Comparison of ENCODE assay signal across 20 cellular contexts in genomic region chr14:96368534-96368933, GRCh38. TPM values are rescaled to one million over a fixed set of nuclear protein-coding genes. Genes with fewer than 3 reads are reported as not detected.
DNase-seq lines count a peak whose midpoint lies in the region; ATAC-seq, FAIRE-seq and TF ChIP-seq lines count a peak whose summit lies in the region.
"Had no signal": no experiment of that assay in that cellular context is flagged by ENCODE, and none has a peak within 500 bp of the region (broad histone marks: within the 10 kb centered on the region; RNA-seq: fewer than 3 reads in every experiment).

No MANE protein-coding gene starts in this region.

- no peak for TF ChIP-seq RAD21 in K562 (CRISPR knock-in tag; conservative IDR thresholded peaks at IDR 0.05 in 1 of 2, IDR thresholded peaks at IDR 0.05 in 1 of 2)

- TF ChIP-seq CTCF in GM23338 (conservative IDR thresholded peaks at IDR 0.05; ENCODE audit: low read depth in 2 of 2) (no peak), K562 (IDR thresholded peaks at IDR 0.05 in 2 of 3, conservative IDR thresholded peaks at IDR 0.05 in 1 of 3; ENCODE audit: insufficient read depth in 2 of 3, low read depth in 1 of 3, low read length in 3 of 3) (no peak), nephron progenitor cell (IDR thresholded peaks at IDR 0.05) (no peak), WERI-Rb-1 (IDR thresholded peaks at IDR 0.05; ENCODE audit: low read depth, low read length) (no peak)

- peaks cover 25% of the 10 kb centered on the region for H3K4me1 Mint-ChIP-seq in GM23338
- peaks cover 36% of the 10 kb centered on the region for H3K4me1 Mint-ChIP-seq in nephron progenitor cell
- peaks cover 25% of the 10 kb centered on the region for H3K4me1 Mint-ChIP-seq in activated naive CD8-positive, alpha-beta T cell treated with anti-CD3 and anti-CD28 coated beads for 36 hours
- H3K4me1 Mint-ChIP-seq in activated naive CD4-positive, alpha-beta T cell treated with anti-CD3 and anti-CD28 coated beads, Interleukin-2, amount 10 ng/mL, durations not matched to agents 7 days and 5 days, result peaks cover 25% of the 10 kb centered on the region

- no peak overlapping the region for H3K9ac ChIP-seq in K562 (ENCODE audit: insufficient read depth in 1 of 2, low read depth in 2 of 2, low read length in 2 of 2)

- in situ Hi-C loops in K562 (cut with MboI) (no loop called here), ACHN (cut with HindIII; ENCODE audit: low pct_ligation_motif_present, low pct_unique_long_range_greater_than_20kb, low sequenced_read_pairs) (no loop called here)

- H3K4me1 ChIP-seq in GM23338 (ENCODE audit: insufficient read depth) (peaks cover 6% of the 10 kb centered on the region), K562 (replicated peaks in 1 of 2; ENCODE audit: control insufficient read depth in 2 of 2, insufficient read depth in 2 of 2, low read length in 2 of 2) (peaks cover 3 to 24% of the 10 kb centered on the region in 2 experiments)

- H3K79me2 ChIP-seq in GM23338 (replicated peaks; ENCODE audit: insufficient read depth) (peaks cover 96% of the 10 kb centered on the region), K562 (ENCODE audit: control insufficient read depth, insufficient read depth, low read length) (peaks cover 85% of the 10 kb centered on the region)

- FAIRE-seq in K562 (lab: Jason Lieb, UNC), result peak; percentile 78
- FAIRE-seq: D721Med had no signal

- no TSS peak for BruUV-seq in K562 (replicated peaks; lab: Mats Ljungman, UMichigan)

- no peaks in the 10 kb centered on the region for H3K27me3 Mint-ChIP-seq in GM23338 (ENCODE audit: insufficient read depth, low read depth, poor library complexity)
- H3K27me3 Mint-ChIP-seq in nephron progenitor cell (ENCODE audit: low read depth, poor library complexity), result no peaks in the 10 kb centered on the region
- H3K27me3 Mint-ChIP-seq in activated naive CD8-positive, alpha-beta T cell treated with anti-CD3 and anti-CD28 coated beads for 36 hours, result no peaks in the 10 kb centered on the region
- H3K27me3 Mint-ChIP-seq in activated naive CD4-positive, alpha-beta T cell treated with anti-CD3 and anti-CD28 coated beads, Interleukin-2, amount 10 ng/mL, durations not matched to agents 7 days and 5 days, result no peaks in the 10 kb centered on the region

- H3F3A ChIP-seq in GM23338 (replicated peaks; ENCODE audit: low read depth), result no peaks in the 10 kb centered on the region

- peak overlapping the region; percentile 17; the same call in 1 of the 2 replicates for H3K4me3 ChIP-seq in GM23338
- H3K4me3 ChIP-seq in K562, result no peak overlapping the region
- H3K4me3 ChIP-seq in WERI-Rb-1 (ENCODE audit: low read depth, low read length), result no peak overlapping the region

- TF ChIP-seq EP300 in K562 (IDR thresholded peaks at IDR 0.05; ENCODE audit: low read length), result no peak

- H3K27ac Mint-ChIP-seq in GM23338 (peak overlapping the region; percentile 5), nephron progenitor cell (peak overlapping the region; percentile 84)
- no peak overlapping the region for H3K27ac Mint-ChIP-seq in activated naive CD8-positive, alpha-beta T cell treated with anti-CD3 and anti-CD28 coated beads for 36 hours
- no peak overlapping the region for H3K27ac Mint-ChIP-seq in activated naive CD4-positive, alpha-beta T cell treated with anti-CD3 and anti-CD28 coated beads, Interleukin-2, amount 10 ng/mL, durations not matched to agents 7 days and 5 days

- H3K9me2 ChIP-seq in GM23338 (ENCODE audit: insufficient read depth), result no peaks in the 10 kb centered on the region

- intact Hi-C loops in K562 (cut with micrococcal nuclease), result no loop called here

- no peaks in the 10 kb centered on the region for H3K9me1 ChIP-seq in K562 (ENCODE audit: control insufficient read depth, insufficient read depth, low read length)

- WGBS in K562 (ENCODE audit: insufficient coverage, low coverage, missing lambda C conversion rate), result 38% methylated on average over 1 of the region's 1 CpG

- CTCF ChIA-PET in K562 (lab: Yijun Ruan, JAX; ENCODE audit: low intra/inter-chr PET ratio), result no interaction called here
- CTCF ChIA-PET in activated naive CD4-positive, alpha-beta T cell treated with anti-CD3 and anti-CD28 coated beads, Interleukin-2, amount 10 ng/mL, durations not matched to agents 7 days and 5 days (lab: Charles Lee), result no interaction called here

- H3K9me3 ChIP-seq in K562 (replicated peaks; ENCODE audit: control insufficient read depth, insufficient read depth, low read depth, low read length) (no peaks in the 10 kb centered on the region), WERI-Rb-1 (ENCODE audit: severe bottlenecking) (no peaks in the 10 kb centered on the region)

- H4K20me1 ChIP-seq in GM23338 (replicated peaks; ENCODE audit: insufficient read depth) (peaks cover 18% of the 10 kb centered on the region), K562 (replicated peaks; ENCODE audit: control insufficient read depth, insufficient read depth, low read length) (0 out of 2 replicates have a peak, but pooled peaks cover 3% of the 10 kb centered on the region)

- H3K36me3 ChIP-seq in GM23338 (ENCODE audit: insufficient read depth) (no peaks in the 10 kb centered on the region), K562 (ENCODE audit: control insufficient read depth, insufficient read depth, low read length) (no peaks in the 10 kb centered on the region), WERI-Rb-1 (peaks cover 6% of the 10 kb centered on the region)

- H3K36me3 Mint-ChIP-seq in GM23338 (ENCODE audit: low read depth), result peaks cover 14% of the 10 kb centered on the region
- H3K36me3 Mint-ChIP-seq in nephron progenitor cell (ENCODE audit: low read depth), result peaks cover 28% of the 10 kb centered on the region
- H3K36me3 Mint-ChIP-seq in activated naive CD8-positive, alpha-beta T cell treated with anti-CD3 and anti-CD28 coated beads for 36 hours, result peaks cover 18% of the 10 kb centered on the region
- H3K36me3 Mint-ChIP-seq in activated naive CD4-positive, alpha-beta T cell treated with anti-CD3 and anti-CD28 coated beads, Interleukin-2, amount 10 ng/mL, durations not matched to agents 7 days and 5 days, result peaks cover 18% of the 10 kb centered on the region

- peak overlapping the region; percentile 3; the same call in 1 of the 2 replicates for H3K27ac ChIP-seq in GM23338 (ENCODE audit: low read depth)
- peak overlapping the region; percentile 67; the same call in 1 of the 3 replicates for H3K27ac ChIP-seq in K562 (ENCODE audit: extremely low read depth, low read depth, low read length)
- no peak overlapping the region for H3K27ac ChIP-seq in WERI-Rb-1
- H3K27ac ChIP-seq: RWPE1 had no signal

- peak; percentile 43 for DNase-seq in GM23338 (ENCODE audit: low spot score)
- DNase-seq in OCI-M1 (lab: John Stamatoyannopoulos, UW), result peak; percentile 71
- DNase-seq in K562 (ENCODE audit: extremely low read depth in 1 of 4, low spot score in 3 of 4), result peak; percentile 11 to 73 (median 34)
- DNase-seq in nephron progenitor cell, result no peak
- DNase-seq in activated naive CD8-positive, alpha-beta T cell treated with anti-CD3 and anti-CD28 coated beads for 36 hours, result no peak
- no peak for DNase-seq in activated naive CD4-positive, alpha-beta T cell treated with anti-CD3 and anti-CD28 coated beads, Interleukin-2, amount 10 ng/mL, durations not matched to agents 7 days and 5 days
- DNase-seq in WERI-Rb-1, result no peak
- DNase-seq in ACHN, result no peak
- DNase-seq: C1 segment of cervical spinal cord, DMS79, HCEC 1CT, NCI-H1417, NCI-H187, NCI-H226, NCI-H524, NCI-H82, PC-3, SIG-M5 had no signal

- H2AFZ ChIP-seq in GM23338 (no peak overlapping the region), K562 (ENCODE audit: low read depth, low read length) (peak overlapping the region; percentile 59)

- H3K27me3 ChIP-seq in GM23338 (ENCODE audit: insufficient read depth), result no peaks in the 10 kb centered on the region
- H3K27me3 ChIP-seq in K562 (ENCODE audit: control insufficient read depth in 2 of 2, insufficient read depth in 2 of 2, low read length in 2 of 2), result no peaks in the 10 kb centered on the region
- H3K27me3 ChIP-seq in WERI-Rb-1 (ENCODE audit: insufficient read depth, low read depth, severe bottlenecking), result no peaks in the 10 kb centered on the region

- H3K4me3 Mint-ChIP-seq in GM23338 (no peak overlapping the region), nephron progenitor cell (peak overlapping the region; percentile 23)
- H3K4me3 Mint-ChIP-seq in activated naive CD8-positive, alpha-beta T cell treated with anti-CD3 and anti-CD28 coated beads for 36 hours, result no peak overlapping the region
- H3K4me3 Mint-ChIP-seq in activated naive CD4-positive, alpha-beta T cell treated with anti-CD3 and anti-CD28 coated beads, Interleukin-2, amount 10 ng/mL, durations not matched to agents 7 days and 5 days, result no peak overlapping the region

- H3K9me3 Mint-ChIP-seq in GM23338, result peaks cover 6% of the 10 kb centered on the region; the same call in 2 of the 3 replicates
- H3K9me3 Mint-ChIP-seq in nephron progenitor cell, result peaks cover 13% of the 10 kb centered on the region
- peaks cover 2% of the 10 kb centered on the region for H3K9me3 Mint-ChIP-seq in activated naive CD8-positive, alpha-beta T cell treated with anti-CD3 and anti-CD28 coated beads for 36 hours
- no peaks in the 10 kb centered on the region for H3K9me3 Mint-ChIP-seq in activated naive CD4-positive, alpha-beta T cell treated with anti-CD3 and anti-CD28 coated beads, Interleukin-2, amount 10 ng/mL, durations not matched to agents 7 days and 5 days

- ATAC-seq in GM23338, result peak; percentile 41
- ATAC-seq in K562, result peak; percentile 71
- ATAC-seq: PC-3 had no signal

- peak overlapping the region; percentile 4; the same call in 1 of the 2 replicates for H3K4me2 ChIP-seq in GM23338
- H3K4me2 ChIP-seq in K562 (ENCODE audit: insufficient read depth, low read length), result peak overlapping the region; percentile 20

- no peak for TF ChIP-seq POLR2A in K562 (conservative IDR thresholded peaks at IDR 0.05)

- POLR2A ChIA-PET in K562 (lab: Yijun Ruan, JAX), result interaction anchor here (1.4 kb wide), 1 partner anchor 11 kb away, joined by 3 read pairs; no protein-coding TSS in a partner anchor

RNA-seq across cellular contexts. Expression of gene GSKIP, which starts 5.2 kb away (rescaled TPM):
- total RNA-seq in GM23338 (2014; rRNA removed; shearing (Covaris generic)), result 50.9 and 58.8 TPM in 2 replicates
- polyA plus RNA-seq in GM23338 (2016; fragmentation: Nextera tagmentation; extraction: Ambion mirVana) (15.0 and 17.4 TPM in 2 replicates), K562 (2011; rRNA removed) (15.6 and 22.2 TPM in 2 replicates), K562 (2014; fragmentation: Illumina TruSeq; extraction: Trizol) (28.5 and 33.5 TPM in 2 replicates), K562 (2014; fragmentation: Nextera tagmentation; extraction: Ambion mirVana) (10 to 100 TPM; 47.6 to 58.9 TPM), K562 (2014; rRNA removed) (14.5 and 14.6 TPM in 2 replicates)
- total RNA-seq in K562 (2011; cell fraction: chromatin; rRNA removed; ENCODE audit: low replicate concordance), result 5.7 and 14.8 TPM in 2 replicates
- 4.0 and 5.0 TPM in 2 replicates for total RNA-seq in K562 (2011; cell fraction: nucleolus; rRNA removed)
- 6.6 and 8.5 TPM in 2 replicates for total RNA-seq in K562 (2011; cell fraction: nucleoplasm; rRNA removed)
- total RNA-seq in K562 (2014; rRNA removed) (12.9 and 14.1 TPM in 2 replicates), K562 (2014; rRNA removed; fragmentation: Illumina TruSeq; extraction: Trizol) (33.2 and 39.0 TPM in 2 replicates), K562 (2015; rRNA removed; fragmentation: Illumina TruSeq; extraction: Trizol) (21.3 and 22.2 TPM in 2 replicates), K562 (2021) (18.4 and 21.3 TPM in 2 replicates)
- polyA plus RNA-seq in K562 (2011; cell fraction: cytosol; rRNA removed), result 6.4 and 11.8 TPM in 2 replicates
- 3.9 and 6.5 TPM in 2 replicates for polyA plus RNA-seq in K562 (2011; cell fraction: nucleus; rRNA removed)
- 24.7 and 24.9 TPM in 2 replicates for polyA plus RNA-seq in K562 (2012)
- 29.7 and 32.3 TPM in 2 replicates for polyA minus RNA-seq in K562 (2011; rRNA and poly(A)+ RNA removed)
- 8.5 and 12.4 TPM in 2 replicates for polyA minus RNA-seq in K562 (2011; cell fraction: cytosol; rRNA and poly(A)+ RNA removed)
- 2.2 and 5.6 TPM in 2 replicates for polyA minus RNA-seq in K562 (2011; cell fraction: nucleus; rRNA and poly(A)+ RNA removed)
- 10 to 100 TPM; 18.1 to 22.8 TPM for total RNA-seq in activated naive CD8-positive, alpha-beta T cell treated with anti-CD3 and anti-CD28 coated beads for 36 hours

RNA-seq across cellular contexts. Expression of gene ATG2B, which starts 5.4 kb away (rescaled TPM):
- total RNA-seq in GM23338 (2014; rRNA removed; shearing (Covaris generic)), result 11.0 and 15.4 TPM in 2 replicates
- polyA plus RNA-seq in GM23338 (2016; fragmentation: Nextera tagmentation; extraction: Ambion mirVana) (2.1 and 3.8 TPM in 2 replicates), K562 (2011; rRNA removed) (7.0 and 7.9 TPM in 2 replicates), K562 (2014; fragmentation: Illumina TruSeq; extraction: Trizol) (9.8 and 11.3 TPM in 2 replicates), K562 (2014; fragmentation: Nextera tagmentation; extraction: Ambion mirVana) (1 to 10 TPM in 1 of 2 experiments, under 1 TPM in 1; 0.83 to 1.6 TPM), K562 (2014; rRNA removed) (8.0 and 9.4 TPM in 2 replicates)
- 24.6 and 83.9 TPM in 2 replicates for total RNA-seq in K562 (2011; cell fraction: chromatin; rRNA removed; ENCODE audit: low replicate concordance)
- 8.7 and 20.5 TPM in 2 replicates for total RNA-seq in K562 (2011; cell fraction: nucleolus; rRNA removed)
- 27.6 and 27.7 TPM in 2 replicates for total RNA-seq in K562 (2011; cell fraction: nucleoplasm; rRNA removed)
- total RNA-seq in K562 (2014; rRNA removed) (7.1 and 10.4 TPM in 2 replicates), K562 (2014; rRNA removed; fragmentation: Illumina TruSeq; extraction: Trizol) (12.3 and 13.9 TPM in 2 replicates), K562 (2015; rRNA removed; fragmentation: Illumina TruSeq; extraction: Trizol) (7.5 and 8.7 TPM in 2 replicates), K562 (2021) (9.8 and 12.9 TPM in 2 replicates)
- 2.8 and 3.8 TPM in 2 replicates for polyA plus RNA-seq in K562 (2011; cell fraction: cytosol; rRNA removed)
- polyA plus RNA-seq in K562 (2011; cell fraction: nucleus; rRNA removed), result 21.3 and 27.5 TPM in 2 replicates
- 4.6 and 7.2 TPM in 2 replicates for polyA plus RNA-seq in K562 (2012)
- 14.3 and 14.5 TPM in 2 replicates for polyA minus RNA-seq in K562 (2011; rRNA and poly(A)+ RNA removed)
- 4.3 and 9.4 TPM in 2 replicates for polyA minus RNA-seq in K562 (2011; cell fraction: cytosol; rRNA and poly(A)+ RNA removed)
- polyA minus RNA-seq in K562 (2011; cell fraction: nucleus; rRNA and poly(A)+ RNA removed), result 18.6 and 29.8 TPM in 2 replicates
- 10 to 100 TPM; 15.3 to 15.9 TPM for total RNA-seq in activated naive CD8-positive, alpha-beta T cell treated with anti-CD3 and anti-CD28 coated beads for 36 hours

RNA-seq across cellular contexts. Expression of gene AK7, which starts 23.4 kb away (rescaled TPM):
- 6.2 and 13.0 TPM in 2 replicates for total RNA-seq in GM23338 (2014; rRNA removed; shearing (Covaris generic))
- polyA plus RNA-seq in GM23338 (2016; fragmentation: Nextera tagmentation; extraction: Ambion mirVana), result 4.3 and 5.6 TPM in 2 replicates
- 4.5 and 4.7 TPM in 2 replicates for total RNA-seq in K562 (2011; cell fraction: chromatin; rRNA removed; ENCODE audit: low replicate concordance)
- total RNA-seq in K562 (2011; cell fraction: nucleolus; rRNA removed), result 2.7 and 2.9 TPM in 2 replicates
- total RNA-seq in K562 (2011; cell fraction: nucleoplasm; rRNA removed), result 3.7 and 4.7 TPM in 2 replicates
- total RNA-seq in K562 (2014; rRNA removed), result 0.18 and 0.86 TPM in 2 replicates
- 1.4 and 1.6 TPM in 2 replicates for total RNA-seq in K562 (2014; rRNA removed; fragmentation: Illumina TruSeq; extraction: Trizol)
- 0.43 and 0.53 TPM in 2 replicates for total RNA-seq in K562 (2015; rRNA removed; fragmentation: Illumina TruSeq; extraction: Trizol)
- 0.98 TPM in 2 replicates for total RNA-seq in K562 (2021)
- polyA plus RNA-seq in K562 (2011; rRNA removed), result 0.62 and 1.3 TPM in 2 replicates
- 0.58 and 0.69 TPM in 2 replicates for polyA plus RNA-seq in K562 (2011; cell fraction: cytosol; rRNA removed)
- 0.55 and 1.2 TPM in 2 replicates for polyA plus RNA-seq in K562 (2011; cell fraction: nucleus; rRNA removed)
- polyA plus RNA-seq in K562 (2012), result 0.98 and 1.3 TPM in 2 replicates
- 0.89 and 1.0 TPM in 2 replicates for polyA plus RNA-seq in K562 (2014; fragmentation: Illumina TruSeq; extraction: Trizol)
- 1 to 10 TPM in 1 of 2 experiments, under 1 TPM in 1; 0.94 to 1.1 TPM for polyA plus RNA-seq in K562 (2014; fragmentation: Nextera tagmentation; extraction: Ambion mirVana)
- 0.81 and 1.1 TPM in 2 replicates for polyA plus RNA-seq in K562 (2014; rRNA removed)
- polyA minus RNA-seq in K562 (2011; rRNA and poly(A)+ RNA removed), result 0.81 and 2.1 TPM in 2 replicates
- not detected in 2 replicates for polyA minus RNA-seq in K562 (2011; cell fraction: cytosol; rRNA and poly(A)+ RNA removed)
- polyA minus RNA-seq in K562 (2011; cell fraction: nucleus; rRNA and poly(A)+ RNA removed), result 0.94 and 1.8 TPM in 2 replicates
- total RNA-seq in activated naive CD8-positive, alpha-beta T cell treated with anti-CD3 and anti-CD28 coated beads for 36 hours, result under 1 TPM; 0.86 to 0.97 TPM
- total RNA-seq: PC-3 had no signal

Comparison
In these comparisons a context has a peak if more than half of its experiments do, and no peak if none do; other contexts are left out.
1. DNase-seq: peak in GM23338 (single experiment), OCI-M1 (single experiment) and K562 (4 of 4); none in nephron progenitor cell (single experiment), activated naive CD8-positive, alpha-beta T cell treated with anti-CD3 and anti-CD28 coated beads for 36 hours (single experiment), activated naive CD4-positive, alpha-beta T cell treated with anti-CD3 and anti-CD28 coated beads, Interleukin-2, amount 10 ng/mL, durations not matched to agents 7 days and 5 days (single experiment), WERI-Rb-1 (single experiment) and ACHN (single experiment).
2. H3K27ac Mint-ChIP-seq: peak in GM23338 (single experiment) and nephron progenitor cell (single experiment); none in activated naive CD8-positive, alpha-beta T cell treated with anti-CD3 and anti-CD28 coated beads for 36 hours (single experiment) and activated naive CD4-positive, alpha-beta T cell treated with anti-CD3 and anti-CD28 coated beads, Interleukin-2, amount 10 ng/mL, durations not matched to agents 7 days and 5 days (single experiment).